Comparison of ENCODE assay signal across 16 cellular contexts in the genomic region with DNA sequence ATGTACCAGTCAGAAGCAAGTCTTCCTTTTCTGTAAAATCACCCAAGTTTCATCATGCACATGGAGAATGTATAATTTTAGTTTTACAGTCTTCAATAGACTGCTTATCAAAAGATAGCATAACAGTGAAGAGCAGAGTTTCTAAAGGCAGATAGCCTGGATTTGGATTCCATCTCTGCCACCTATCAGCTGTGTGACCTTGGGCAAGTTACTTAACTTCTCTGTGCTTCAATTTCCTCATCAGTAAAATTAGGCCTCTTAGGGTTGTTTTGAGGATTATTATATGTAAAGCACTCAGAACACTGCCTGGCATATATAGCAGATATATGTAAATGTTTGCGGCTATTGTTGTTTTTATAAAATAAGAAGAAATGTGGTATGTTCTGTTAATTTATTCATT. TPM values are rescaled to one million over a fixed set of nuclear protein-coding genes. Genes with fewer than 3 reads are reported as not detected.
A peak's percentile ranks its signal among the peaks of the same experiment; 100 is the strongest.
DNase-seq lines count a peak whose midpoint lies in the region; ATAC-seq, FAIRE-seq and TF ChIP-seq lines count a peak whose summit lies in the region.
"Had no signal": no experiment of that assay in that cellular context is flagged by ENCODE, and none has a peak within 500 bp of the region (broad histone marks: within the 10 kb centered on the region; RNA-seq: fewer than 3 reads in every experiment).

No MANE protein-coding gene starts in this region.

- no peak for TF ChIP-seq RAD21 in HepG2 (CRISPR knock-in tag; IDR thresholded peaks at IDR 0.05)

- 100% methylated on average over 1 of the region's 1 CpG for WGBS in HepG2 (ENCODE audit: low lambda C conversion rate)
- WGBS in right lobe of liver (ENCODE audit: insufficient coverage, low coverage, low lambda C conversion rate, missing lambda C conversion rate), result 92% methylated on average over 1 of the region's 1 CpG
- WGBS in esophagus muscularis mucosa, result 94% methylated on average over 1 of the region's 1 CpG

- H3K9me3 ChIP-seq in HepG2 (ENCODE audit: low read length) (no peaks in the 10 kb centered on the region), right lobe of liver (no peaks in the 10 kb centered on the region), esophagus muscularis mucosa (no peaks in the 10 kb centered on the region)
- H3K9me3 ChIP-seq: BE2C had no signal

- no peak for DNase-seq in HepG2 (ENCODE audit: low spot score)
- DNase-seq in right lobe of liver, result no peak
- no peak for DNase-seq in esophagus muscularis mucosa (ENCODE audit: extremely low spot score)
- no peak for DNase-seq in stimulated activated naive CD8-positive, alpha-beta T cell treated with anti-CD3 and anti-CD28 coated beads, Interleukin-15, Interleukin-2, amounts not matched to agents 100 U/mL and 50 U/mL, for 24 hours
- DNase-seq in cerebellar nuclear complex (lab: John Stamatoyannopoulos, UW), result no peak
- DNase-seq: BE2C; CD4-positive, alpha-beta memory T cell; DND-41; GDM1; IMR-90 had no signal

- TF ChIP-seq CTCF in HepG2 (CRISPR knock-in tag; IDR thresholded peaks at IDR 0.05), result no peak
- no peak for TF ChIP-seq CTCF in right lobe of liver (IDR thresholded peaks at IDR 0.05)
- TF ChIP-seq CTCF in esophagus muscularis mucosa (IDR thresholded peaks at IDR 0.05), result no peak

- no peaks in the 10 kb centered on the region for H3K79me2 ChIP-seq in HepG2 (ENCODE audit: insufficient read depth, low read length)

- in situ Hi-C loops in HepG2 (cut with HindIII; ENCODE audit: extremely low pct_ligation_motif_present, low pct_unique_long_range_greater_than_20kb), result no loop called here

- H4K20me1 ChIP-seq in HepG2 (ENCODE audit: insufficient read depth, low read length), result no peaks in the 10 kb centered on the region

- no peak for TF ChIP-seq POLR2A in HepG2 (IDR thresholded peaks at IDR 0.05; ENCODE audit: insufficient read depth in 1 of 2, low read depth in 2 of 2, low read length in 2 of 2)
- no peak for TF ChIP-seq POLR2A in right lobe of liver (IDR thresholded peaks at IDR 0.05)
- no peak for TF ChIP-seq POLR2A in esophagus muscularis mucosa (IDR thresholded peaks at IDR 0.05; ENCODE audit: low read depth)

- H3K27me3 ChIP-seq in HepG2 (ENCODE audit: control insufficient read depth in 1 of 2, insufficient read depth in 2 of 2, low read length in 2 of 2), result no peaks in the 10 kb centered on the region
- H3K27me3 ChIP-seq in right lobe of liver, result no peaks in the 10 kb centered on the region
- H3K27me3 ChIP-seq in esophagus muscularis mucosa, result no peaks in the 10 kb centered on the region
- no peaks in the 10 kb centered on the region for H3K27me3 ChIP-seq in rectal smooth muscle tissue (ENCODE audit: control insufficient read depth, insufficient read depth, low read length)
- H3K27me3 ChIP-seq: BE2C had no signal

- no peak for FAIRE-seq in HepG2 (lab: Jason Lieb, UNC)
- FAIRE-seq: A204.1, GM12892, H54 had no signal

- no TSS peak for BruUV-seq in HepG2 (replicated peaks; lab: Mats Ljungman, UMichigan)

- CTCF ChIA-PET in HepG2 (lab: Yijun Ruan, JAX; ENCODE audit: low intra/inter-chr PET ratio, low total read pairs), result no interaction called here

- POLR2A ChIA-PET in HepG2 (lab: Yijun Ruan, JAX), result no interaction called here

- H2AFZ ChIP-seq in HepG2 (ENCODE audit: low read length), result no peak overlapping the region

- H3K36me3 ChIP-seq in HepG2 (replicated peaks in 1 of 2; ENCODE audit: control insufficient read depth in 1 of 2, insufficient read depth in 2 of 2, low read length in 2 of 2), result no peaks in the 10 kb centered on the region; a peak in 2 of 5 replicates
- peaks cover 0 to 10% (median 2%) of the 10 kb centered on the region in 4 donors for H3K36me3 ChIP-seq in right lobe of liver
- H3K36me3 ChIP-seq in esophagus muscularis mucosa, result peaks cover 0 to 23% (median 7%) of the 10 kb centered on the region in 4 donors
- no peaks in the 10 kb centered on the region for H3K36me3 ChIP-seq in rectal smooth muscle tissue (ENCODE audit: control insufficient read depth, insufficient read depth, low read length)

- TF ChIP-seq EP300 in HepG2 (IDR thresholded peaks at IDR 0.05; ENCODE audit: low read depth in 2 of 2, low read length in 2 of 2) (no peak), HepG2 (CRISPR knock-in tag; IDR thresholded peaks at IDR 0.05; ENCODE audit: borderline replicate concordance) (no peak), esophagus muscularis mucosa (IDR thresholded peaks at IDR 0.05) (no peak)

- intact Hi-C loops in HepG2 (cut with micrococcal nuclease; ENCODE audit: unreplicated experiment) (no loop called here), right lobe of liver (cut with DNase I) (no loop called here), esophagus muscularis mucosa (cut with DNase I) (no loop called here)

- no peaks in the 10 kb centered on the region for H3K4me1 ChIP-seq in HepG2 (ENCODE audit: insufficient read depth, low read length)
- H3K4me1 ChIP-seq in right lobe of liver, result no peaks in the 10 kb centered on the region
- peaks cover 36 to 69% (median 68%) of the 10 kb centered on the region in 4 donors for H3K4me1 ChIP-seq in esophagus muscularis mucosa
- peaks cover 60% of the 10 kb centered on the region for H3K4me1 ChIP-seq in rectal smooth muscle tissue (ENCODE audit: control insufficient read depth, insufficient read depth, low read length)
- H3K4me1 ChIP-seq: BE2C had no signal

- H3K4me2 ChIP-seq in HepG2 (ENCODE audit: low read depth, low read length), result no peak overlapping the region

- ATAC-seq in HepG2 (no peak), right lobe of liver (no peak)
- ATAC-seq in activated CD4-positive, CD25-positive, alpha-beta regulatory T cell treated with anti-CD3 and anti-CD28 coated beads, Interleukin-2, amount 50 U/mL, for 24 hours, result no peak
- ATAC-seq in stimulated activated naive CD8-positive, alpha-beta T cell treated with anti-CD3 and anti-CD28 coated beads, Interleukin-15, Interleukin-2, amounts not matched to agents 100 U/mL and 50 U/mL, for 24 hours, result no peak

- H3K27ac ChIP-seq in HepG2 (ENCODE audit: extremely low read length, insufficient read depth, low read length) (no peak overlapping the region), right lobe of liver (no peak overlapping the region), esophagus muscularis mucosa (replicated peaks in 1 of 4) (peak overlapping the region; percentile 81 to 88 (median 84)), rectal smooth muscle tissue (ENCODE audit: low read depth, low read length) (peak overlapping the region; percentile 72)
- H3K27ac ChIP-seq: C4-2B had no signal

- no peak overlapping the region for H3K4me3 ChIP-seq in HepG2 (replicated peaks in 1 of 3; ENCODE audit: insufficient read depth in 1 of 3, low read depth in 2 of 3, low read length in 3 of 3)
- H3K4me3 ChIP-seq in right lobe of liver, result no peak overlapping the region
- H3K4me3 ChIP-seq in esophagus muscularis mucosa, result no peak overlapping the region
- H3K4me3 ChIP-seq in rectal smooth muscle tissue (ENCODE audit: low read length), result no peak overlapping the region

- H3K9ac ChIP-seq in HepG2 (ENCODE audit: insufficient read depth, low read depth, low read length) (no peak overlapping the region), rectal smooth muscle tissue (ENCODE audit: low read length) (no peak overlapping the region)

RNA-seq across cellular contexts. Expression of gene PTGFRN, which starts 38.9 kb away (rescaled TPM):
- 5.2 and 11.3 TPM in 2 replicates for total RNA-seq in HepG2 (2016; rRNA removed; fragmentation: Illumina TruSeq; extraction: Trizol)
- total RNA-seq in HepG2 (2016; cell fraction: cytosol; rRNA removed; fragmentation: Illumina TruSeq; extraction: Trizol; ENCODE audit: low read depth), result 0.30 and 0.44 TPM in 2 replicates
- 4.6 and 10.3 TPM in 2 replicates for total RNA-seq in HepG2 (2016; cell fraction: insoluble cytoplasmic fraction; rRNA removed; fragmentation: Illumina TruSeq; extraction: Trizol)
- 2.2 and 2.3 TPM in 2 replicates for total RNA-seq in HepG2 (2016; cell fraction: membrane; rRNA removed; fragmentation: Illumina TruSeq; extraction: Trizol)
- total RNA-seq in HepG2 (2016; cell fraction: nucleus; rRNA removed; fragmentation: Illumina TruSeq; extraction: Trizol), result 10.6 and 12.9 TPM in 2 replicates
- polyA plus RNA-seq in HepG2 (2011; rRNA removed), result 3.3 and 3.5 TPM in 2 replicates
- polyA plus RNA-seq in HepG2 (2011; cell fraction: cytosol; rRNA removed), result 2.2 and 2.7 TPM in 2 replicates
- 1.7 and 1.8 TPM in 2 replicates for polyA plus RNA-seq in HepG2 (2011; cell fraction: nucleus; rRNA removed)
- 2.2 and 3.3 TPM in 2 replicates for polyA plus RNA-seq in HepG2 (2012)
- 0.94 and 1.1 TPM in 2 replicates for polyA plus RNA-seq in HepG2 (2016; cell fraction: cytosol; fragmentation: Illumina TruSeq; extraction: Trizol; ENCODE audit: low read depth)
- polyA plus RNA-seq in HepG2 (2016; cell fraction: insoluble cytoplasmic fraction; fragmentation: Illumina TruSeq; extraction: Trizol; ENCODE audit: low read depth), result 4.4 and 4.6 TPM in 2 replicates
- 1.9 and 2.4 TPM in 2 replicates for polyA plus RNA-seq in HepG2 (2016; cell fraction: membrane; fragmentation: Illumina TruSeq; extraction: Trizol; ENCODE audit: low read depth)
- polyA plus RNA-seq in HepG2 (2016; cell fraction: nucleus; fragmentation: Illumina TruSeq; extraction: Trizol; ENCODE audit: insufficient read depth, low read depth), result 15.1 and 17.0 TPM in 2 replicates
- 7.4 and 47.2 TPM in 2 replicates for polyA minus RNA-seq in HepG2 (2011; rRNA and poly(A)+ RNA removed; ENCODE audit: low replicate concordance)
- polyA minus RNA-seq in HepG2 (2011; cell fraction: cytosol; rRNA and poly(A)+ RNA removed), result 2.9 and 5.4 TPM in 2 replicates
- polyA minus RNA-seq in HepG2 (2011; cell fraction: nucleus; rRNA and poly(A)+ RNA removed), result 3.1 and 3.5 TPM in 2 replicates
- 10 to 100 TPM; 12.6 to 28.1 (median 17.5) TPM for total RNA-seq in right lobe of liver
- 100 to 1,000 TPM in 3 of 4 donors, 10 to 100 TPM in 1; 69.1 to 150 (median 106) TPM for total RNA-seq in esophagus muscularis mucosa

RNA-seq across cellular contexts. Expression of gene CD101, which starts 52.9 kb away (rescaled TPM):
- total RNA-seq in HepG2 (2016; rRNA removed; fragmentation: Illumina TruSeq; extraction: Trizol) (0.09 TPM in 1 of 2 replicates, not detected in the other), right lobe of liver (1 to 10 TPM in 1 of 6 experiments, under 1 TPM in 5; 0.12 to 1.9 (median 0.49) TPM), esophagus muscularis mucosa (1 to 10 TPM in 2 of 4 donors, under 1 TPM in 2; 0.26 to 1.5 (median 0.87) TPM)
- total RNA-seq in HepG2 (2016; cell fraction: cytosol; rRNA removed; fragmentation: Illumina TruSeq; extraction: Trizol; ENCODE audit: low read depth), result not detected in 2 replicates
- total RNA-seq in HepG2 (2016; cell fraction: insoluble cytoplasmic fraction; rRNA removed; fragmentation: Illumina TruSeq; extraction: Trizol), result not detected in 2 replicates
- not detected in 2 replicates for total RNA-seq in HepG2 (2016; cell fraction: membrane; rRNA removed; fragmentation: Illumina TruSeq; extraction: Trizol)
- 0.19 TPM in 1 of 2 replicates, not detected in the other for total RNA-seq in HepG2 (2016; cell fraction: nucleus; rRNA removed; fragmentation: Illumina TruSeq; extraction: Trizol)
- 0.05 TPM in 1 of 2 replicates, not detected in the other for polyA plus RNA-seq in HepG2 (2011; rRNA removed)
- not detected in 2 replicates for polyA plus RNA-seq in HepG2 (2011; cell fraction: cytosol; rRNA removed)
- polyA plus RNA-seq in HepG2 (2011; cell fraction: nucleus; rRNA removed), result 0.03 TPM in 1 of 2 replicates, not detected in the other
- not detected in 2 replicates for polyA plus RNA-seq in HepG2 (2012)
- not detected in 2 replicates for polyA plus RNA-seq in HepG2 (2016; cell fraction: cytosol; fragmentation: Illumina TruSeq; extraction: Trizol; ENCODE audit: low read depth)
- polyA plus RNA-seq in HepG2 (2016; cell fraction: insoluble cytoplasmic fraction; fragmentation: Illumina TruSeq; extraction: Trizol; ENCODE audit: low read depth), result not detected in 2 replicates
- 0.06 TPM in 1 of 2 replicates, not detected in the other for polyA plus RNA-seq in HepG2 (2016; cell fraction: membrane; fragmentation: Illumina TruSeq; extraction: Trizol; ENCODE audit: low read depth)
- 0.28 and 0.67 TPM in 2 replicates for polyA plus RNA-seq in HepG2 (2016; cell fraction: nucleus; fragmentation: Illumina TruSeq; extraction: Trizol; ENCODE audit: insufficient read depth, low read depth)
- polyA minus RNA-seq in HepG2 (2011; rRNA and poly(A)+ RNA removed; ENCODE audit: low replicate concordance), result 2.0 TPM in 1 of 2 replicates, not detected in the other
- polyA minus RNA-seq in HepG2 (2011; cell fraction: cytosol; rRNA and poly(A)+ RNA removed), result not detected in 2 replicates
- 0.25 TPM in 1 of 2 replicates, not detected in the other for polyA minus RNA-seq in HepG2 (2011; cell fraction: nucleus; rRNA and poly(A)+ RNA removed)
- total RNA-seq: IMR-90 had no signal
- polyA plus RNA-seq: IMR-90 had no signal

Comparison
In these comparisons a context has a peak if more than half of its experiments do, and no peak if none do; other contexts are left out.
1. H3K27ac ChIP-seq: peak in esophagus muscularis mucosa (4 of 4) and rectal smooth muscle tissue (single experiment); none in HepG2 (single experiment) and right lobe of liver (0 of 3).